In genomic region chr1:159900086-159900680, GRCh38 we compare ENCODE assay signal across 8 cellular contexts. TPM values are rescaled to one million over a fixed set of nuclear protein-coding genes. Genes with fewer than 3 reads are reported as not detected.
DNase-seq lines count a peak whose midpoint lies in the region; ATAC-seq, FAIRE-seq and TF ChIP-seq lines count a peak whose summit lies in the region.

Gene CFAP45, minus strand, starts transcription at chr1:159900165. Its CDS starts 67 bp downstream, at chr1:159900098.

- POLR2A ChIA-PET in HepG2 (lab: Yijun Ruan, JAX), result no interaction called here

- H3K4me3 ChIP-seq in right lobe of liver (no peak within 1 kb of the TSS), HepG2 (replicated peaks in 1 of 3; ENCODE audit: insufficient read depth in 1 of 3, low read depth in 2 of 3, low read length in 3 of 3) (no peak within 1 kb of the TSS), fibroblast of mammary gland (ENCODE audit: control insufficient read depth, low read depth, low read length) (no peak within 1 kb of the TSS), neuronal stem cell (ENCODE audit: low read length in 2 of 2) (no peak within 1 kb of the TSS)

- in situ Hi-C loops in HepG2 (cut with HindIII; ENCODE audit: extremely low pct_ligation_motif_present, low pct_unique_long_range_greater_than_20kb), result no loop called here

- no peak for TF ChIP-seq EP300 in HepG2 (IDR thresholded peaks at IDR 0.05; ENCODE audit: low read depth in 2 of 2, low read length in 2 of 2)
- TF ChIP-seq EP300 in HepG2 (CRISPR knock-in tag; IDR thresholded peaks at IDR 0.05; ENCODE audit: borderline replicate concordance), result no peak

- no peak for FAIRE-seq in HepG2 (lab: Jason Lieb, UNC)

- H2AK5ac ChIP-seq in neuronal stem cell (ENCODE audit: low read depth, low read length), result no peak within 1 kb of the TSS

- H3K23ac ChIP-seq in neuronal stem cell (ENCODE audit: low read depth, low read length, poor library complexity), result no peak within 1 kb of the TSS

- H2BK5ac ChIP-seq in neuronal stem cell (ENCODE audit: low read length), result no peak within 1 kb of the TSS

- no peak within 1 kb of the TSS for H3K4me2 ChIP-seq in HepG2 (ENCODE audit: low read depth, low read length)
- peak within 1 kb of the TSS; percentile 37 for H3K4me2 ChIP-seq in neuronal stem cell (ENCODE audit: insufficient read depth, low read length, poor library complexity, severe bottlenecking)

- CTCF ChIA-PET in HepG2 (lab: Yijun Ruan, JAX; ENCODE audit: low intra/inter-chr PET ratio, low total read pairs), result no interaction called here

- no peaks in the 10 kb centered on the region for H3K79me1 ChIP-seq in neuronal stem cell (ENCODE audit: low read depth, low read length)

- H3K18ac ChIP-seq in neuronal stem cell (ENCODE audit: low read length), result peak within 1 kb of the TSS; percentile 85

- H3K9me3 ChIP-seq in right lobe of liver, result no peaks in the 10 kb centered on the region
- H3K9me3 ChIP-seq in HepG2 (ENCODE audit: low read length), result no peaks in the 10 kb centered on the region
- peaks cover 0 to 8% of the 10 kb centered on the region in 2 donors for H3K9me3 ChIP-seq in neuronal stem cell (replicated peaks in 1 of 2; ENCODE audit: control insufficient read depth in 2 of 2, insufficient read depth in 1 of 2, low read depth in 1 of 2, low read length in 2 of 2)

- H4K20me1 ChIP-seq in HepG2 (ENCODE audit: insufficient read depth, low read length), result no peaks in the 10 kb centered on the region

- H4K8ac ChIP-seq in neuronal stem cell (ENCODE audit: low read depth, low read length), result no peak within 1 kb of the TSS

- H3K36me3 ChIP-seq in right lobe of liver (no peaks in the 10 kb centered on the region), HepG2 (replicated peaks in 1 of 2; ENCODE audit: control insufficient read depth in 1 of 2, insufficient read depth in 2 of 2, low read length in 2 of 2) (no peaks in the 10 kb centered on the region), neuronal stem cell (replicated peaks in 1 of 2; ENCODE audit: control insufficient read depth in 2 of 2, insufficient read depth in 2 of 2, low read length in 2 of 2) (no peaks in the 10 kb centered on the region)

- no peak for TF ChIP-seq RAD21 in HepG2 (CRISPR knock-in tag; IDR thresholded peaks at IDR 0.05)

- 10% methylated on average over 9 of the region's 30 CpGs for WGBS in right lobe of liver (ENCODE audit: insufficient coverage, low coverage, low lambda C conversion rate, missing lambda C conversion rate)
- WGBS in HepG2 (ENCODE audit: low lambda C conversion rate), result 58% methylated on average over 13 of the region's 30 CpGs
- no CpG with 5 or more reads among the region's 30 CpGs for WGBS in neuronal stem cell (ENCODE audit: extremely low coverage in 2 of 2, insufficient read length in 2 of 2, insufficient replicate concordance in 1 of 2), 2 donors

- intact Hi-C loops in right lobe of liver (cut with DNase I), result no loop called here
- intact Hi-C loops in HepG2 (cut with micrococcal nuclease; ENCODE audit: unreplicated experiment), result no loop called here

- BruUV-seq in HepG2 (replicated peaks; lab: Mats Ljungman, UMichigan), result no TSS peak

- peaks cover 0 to 4% (median 0%) of the 10 kb centered on the region in 4 donors for H3K4me1 ChIP-seq in right lobe of liver
- no peaks in the 10 kb centered on the region for H3K4me1 ChIP-seq in HepG2 (ENCODE audit: insufficient read depth, low read length)
- peaks cover 4 to 7% of the 10 kb centered on the region in 2 donors for H3K4me1 ChIP-seq in neuronal stem cell (ENCODE audit: control insufficient read depth in 2 of 2, insufficient read depth in 1 of 2, low read depth in 1 of 2, low read length in 2 of 2)

- no peak within 1 kb of the TSS for H3K14ac ChIP-seq in neuronal stem cell (ENCODE audit: low read length)

- no peaks in the 10 kb centered on the region for H3K79me2 ChIP-seq in HepG2 (ENCODE audit: insufficient read depth, low read length)

- H3K4ac ChIP-seq in neuronal stem cell (ENCODE audit: low read length), result no peak within 1 kb of the TSS

- no peak for TF ChIP-seq POLR2A in right lobe of liver (IDR thresholded peaks at IDR 0.05)
- TF ChIP-seq POLR2A in HepG2 (IDR thresholded peaks at IDR 0.05; ENCODE audit: insufficient read depth in 1 of 2, low read depth in 2 of 2, low read length in 2 of 2), result no peak

- H3K27ac ChIP-seq in right lobe of liver (no peak within 1 kb of the TSS), HepG2 (ENCODE audit: extremely low read length, insufficient read depth, low read length) (no peak within 1 kb of the TSS), neuronal stem cell (replicated peaks; ENCODE audit: low read length) (no peak within 1 kb of the TSS)

- H3K9ac ChIP-seq in HepG2 (ENCODE audit: insufficient read depth, low read depth, low read length) (no peak within 1 kb of the TSS), neuronal stem cell (ENCODE audit: low read depth, low read length, poor library complexity) (no peak within 1 kb of the TSS)

- no peak within 1 kb of the TSS for H2AFZ ChIP-seq in HepG2 (ENCODE audit: low read length)
- peak within 1 kb of the TSS; percentile 70 for H2AFZ ChIP-seq in neuronal stem cell (ENCODE audit: low read length)

- H3K27me3 ChIP-seq in right lobe of liver, result no peaks in the 10 kb centered on the region
- H3K27me3 ChIP-seq in HepG2 (ENCODE audit: control insufficient read depth in 1 of 2, insufficient read depth in 2 of 2, low read length in 2 of 2), result peaks cover 0 to 1% of the 10 kb centered on the region in 2 experiments; a peak in 2 of 5 replicates
- H3K27me3 ChIP-seq in neuronal stem cell (ENCODE audit: control insufficient read depth in 3 of 3, insufficient read depth in 3 of 3, low read depth in 1 of 3, low read length in 3 of 3), result peaks cover 0 to 36% (median 2%) of the 10 kb centered on the region in 3 experiments

- no peak within 1 kb of the TSS for H2BK15ac ChIP-seq in neuronal stem cell (ENCODE audit: low read length)

- TF ChIP-seq CTCF in right lobe of liver (IDR thresholded peaks at IDR 0.05) (no peak), HepG2 (CRISPR knock-in tag; IDR thresholded peaks at IDR 0.05) (no peak), fibroblast of mammary gland (conservative IDR thresholded peaks at IDR 0.05; ENCODE audit: control insufficient read depth, insufficient read depth, low read depth, low read length) (no peak)

- DNase-seq in right lobe of liver, result peak; percentile 74 to 87 (median 83)
- no peak for DNase-seq in HepG2 (ENCODE audit: low spot score)
- DNase-seq in NOMO-1 treated with dmso at 0.1 percent for 144 hours (lab: John Stamatoyannopoulos, UW; ENCODE audit: unreplicated experiment), result peak; percentile 22
- peak; percentile 66 for DNase-seq in fibroblast of mammary gland (ENCODE audit: low read depth)
- DNase-seq in neuronal stem cell (ENCODE audit: low spot score), result peak; percentile 86

- peak within 1 kb of the TSS; percentile 88 for H2BK12ac ChIP-seq in neuronal stem cell (ENCODE audit: low read length)

- no peak within 1 kb of the TSS for H2BK120ac ChIP-seq in neuronal stem cell (ENCODE audit: low read depth, low read length)

- ATAC-seq in right lobe of liver, result peak; percentile 85 to 94 (median 90)
- ATAC-seq in HepG2, result no peak
- no peak for ATAC-seq in GM21619 (IDR thresholded peaks at IDR 0.05; ENCODE audit: unreplicated experiment)
- no peak for ATAC-seq in GM21528 (IDR thresholded peaks at IDR 0.05; ENCODE audit: low FRiP score, unreplicated experiment)
- no peak for ATAC-seq in HG02981 (IDR thresholded peaks at IDR 0.05; ENCODE audit: unreplicated experiment)

- no peak within 1 kb of the TSS for H4K91ac ChIP-seq in neuronal stem cell (ENCODE audit: low read depth, low read length, poor library complexity)

TF ChIP-seq in HepG2, 621 proteins besides CTCF, POLR2A, EP300 and RAD21 (continues in another document):
- no peak for TF ChIP-seq GATAD2A (CRISPR knock-in tag; IDR thresholded peaks at IDR 0.05)
- TF ChIP-seq PCBP2 (optimal IDR thresholded peaks at IDR 0.05; ENCODE audit: low read depth, low read length, poor library complexity, severe bottlenecking), result no peak
- TF ChIP-seq ZNF30 (CRISPR knock-in tag; IDR thresholded peaks at IDR 0.05), result no peak
- no peak for TF ChIP-seq SMAD1 (CRISPR knock-in tag; IDR thresholded peaks at IDR 0.05; ENCODE audit: borderline replicate concordance, low read depth)
- TF ChIP-seq CREB1 (IDR thresholded peaks at IDR 0.05), result no peak
- TF ChIP-seq CREB1 (CRISPR knock-in tag; IDR thresholded peaks at IDR 0.05), result no peak
- no peak for TF ChIP-seq FOSL1 (CRISPR knock-in tag; IDR thresholded peaks at IDR 0.05; ENCODE audit: borderline replicate concordance)
- no peak for TF ChIP-seq BRCA1 (CRISPR knock-in tag; IDR thresholded peaks at IDR 0.05)

RNA-seq across cellular contexts. Expression of gene CFAP45, which starts in this region (rescaled TPM):
- not detected for total RNA-seq in right lobe of liver
- not detected in 2 replicates for total RNA-seq in HepG2 (2016; rRNA removed; fragmentation: Illumina TruSeq; extraction: Trizol)
- total RNA-seq in HepG2 (2016; cell fraction: cytosol; rRNA removed; fragmentation: Illumina TruSeq; extraction: Trizol; ENCODE audit: low read depth), result not detected in 2 replicates
- not detected in 2 replicates for total RNA-seq in HepG2 (2016; cell fraction: insoluble cytoplasmic fraction; rRNA removed; fragmentation: Illumina TruSeq; extraction: Trizol)
- not detected in 2 replicates for total RNA-seq in HepG2 (2016; cell fraction: membrane; rRNA removed; fragmentation: Illumina TruSeq; extraction: Trizol)
- total RNA-seq in HepG2 (2016; cell fraction: nucleus; rRNA removed; fragmentation: Illumina TruSeq; extraction: Trizol), result not detected in 2 replicates
- polyA plus RNA-seq in HepG2 (2011; rRNA removed), result not detected in 2 replicates
- 0.09 TPM in 1 of 2 replicates, not detected in the other for polyA plus RNA-seq in HepG2 (2011; cell fraction: cytosol; rRNA removed)
- polyA plus RNA-seq in HepG2 (2011; cell fraction: nucleus; rRNA removed), result not detected in 2 replicates
- polyA plus RNA-seq in HepG2 (2012), result 0.13 TPM in 1 of 2 replicates, not detected in the other
- polyA plus RNA-seq in HepG2 (2016; cell fraction: cytosol; fragmentation: Illumina TruSeq; extraction: Trizol; ENCODE audit: low read depth), result not detected in 2 replicates
- not detected in 2 replicates for polyA plus RNA-seq in HepG2 (2016; cell fraction: insoluble cytoplasmic fraction; fragmentation: Illumina TruSeq; extraction: Trizol; ENCODE audit: low read depth)
- polyA plus RNA-seq in HepG2 (2016; cell fraction: membrane; fragmentation: Illumina TruSeq; extraction: Trizol; ENCODE audit: low read depth), result not detected in 2 replicates
- polyA plus RNA-seq in HepG2 (2016; cell fraction: nucleus; fragmentation: Illumina TruSeq; extraction: Trizol; ENCODE audit: insufficient read depth, low read depth), result not detected in 2 replicates
- not detected in 2 replicates for polyA minus RNA-seq in HepG2 (2011; rRNA and poly(A)+ RNA removed; ENCODE audit: low replicate concordance)
- not detected in 2 replicates for polyA minus RNA-seq in HepG2 (2011; cell fraction: cytosol; rRNA and poly(A)+ RNA removed)
- polyA minus RNA-seq in HepG2 (2011; cell fraction: nucleus; rRNA and poly(A)+ RNA removed), result not detected in 2 replicates
- polyA plus RNA-seq in neuronal stem cell (2013, experiment 1 of 2), result 0.32 TPM
- polyA plus RNA-seq in neuronal stem cell (2013, experiment 2 of 2), result 0.47 TPM

Comparison
In these comparisons a context has a peak if more than half of its experiments do, and no peak if none do; other contexts are left out.
1. Peak in DNase-seq and ATAC-seq in right lobe of liver; RNA of the gene not detected or under 1 TPM.